ENCODE assay signal across 32 cellular contexts in genomic region chr1:119940697-119941096, GRCh38. TPM values are rescaled to one million over a fixed set of nuclear protein-coding genes. Genes with fewer than 3 reads are reported as not detected.
"Had no signal": no experiment of that assay in that cellular context is flagged by ENCODE, and none has a peak within 500 bp of the region (broad histone marks: within the 10 kb centered on the region; RNA-seq: fewer than 3 reads in every experiment).

No MANE protein-coding gene starts in this region.

- H3K4me1 ChIP-seq: breast epithelium, SJCRH30 had no signal

- H3K4me3 Mint-ChIP-seq: activated CD4-positive, alpha-beta T cell treated with anti-CD3 and anti-CD28 coated beads, Interleukin-2, amount 10 ng/mL, durations not matched to agents 24 days and 14 days; activated CD8-positive, alpha-beta T cell treated with anti-CD3 and anti-CD28 coated beads for 36 hours; activated naive CD4-positive, alpha-beta T cell treated with anti-CD3 and anti-CD28 coated beads, Interleukin-2, amount 10 ng/mL, durations not matched to agents 7 days and 5 days; activated naive CD8-positive, alpha-beta T cell; activated T-cell treated with anti-CD3 and anti-CD28 coated beads, Interleukin-2, amount 50 U/mL, for 4 hours; activated T-helper 1 cell treated with anti-CD3 and anti-CD28 coated beads, Interleukin-12 subunit alpha, Interleukin-12 subunit beta, Interleukin-2, Interleukin-4 antibody, amounts not matched to agents 30 ng/mL and 10 ng/mL and 1 ng/mL, durations not matched to agents 14 hours and 24 hours and 36 hours; T-helper 1 cell treated with Interleukin-12 subunit alpha and Interleukin-12 subunit beta and Interleukin-4 antibody, amounts not matched to agents 30 μg/mL and 1 μg/mL, for 36 hours; T-helper 2 cell treated with Interferon-gamma antibody and Interleukin-4, amounts not matched to agents 5 μg/mL and 100 μg/mL, for 36 hours had no signal

- H3K4me3 ChIP-seq: ascending aorta, breast epithelium, SJCRH30, SK-N-MC had no signal

- H3K27me3 Mint-ChIP-seq: activated CD4-positive, alpha-beta T cell treated with anti-CD3 and anti-CD28 coated beads, Interleukin-2, amount 10 ng/mL, durations not matched to agents 24 days and 14 days; activated CD8-positive, alpha-beta T cell treated with anti-CD3 and anti-CD28 coated beads for 36 hours; activated naive CD4-positive, alpha-beta T cell treated with anti-CD3 and anti-CD28 coated beads, Interleukin-2, amount 10 ng/mL, durations not matched to agents 7 days and 5 days; activated naive CD8-positive, alpha-beta T cell had no signal

- H3K27ac ChIP-seq: ascending aorta, breast epithelium, SJCRH30, SK-N-MC had no signal

- H3K9me3 Mint-ChIP-seq: activated CD4-positive, alpha-beta T cell treated with anti-CD3 and anti-CD28 coated beads, Interleukin-2, amount 10 ng/mL, durations not matched to agents 24 days and 14 days; activated CD8-positive, alpha-beta T cell treated with anti-CD3 and anti-CD28 coated beads for 36 hours; activated naive CD4-positive, alpha-beta T cell treated with anti-CD3 and anti-CD28 coated beads, Interleukin-2, amount 10 ng/mL, durations not matched to agents 7 days and 5 days; activated T-cell treated with anti-CD3 and anti-CD28 coated beads, Interleukin-2, amount 50 U/mL, for 4 hours; activated T-helper 1 cell treated with anti-CD3 and anti-CD28 coated beads, Interleukin-12 subunit alpha, Interleukin-12 subunit beta, Interleukin-2, Interleukin-4 antibody, amounts not matched to agents 30 ng/mL and 10 ng/mL and 1 ng/mL, durations not matched to agents 14 hours and 24 hours and 36 hours; T-helper 1 cell treated with Interleukin-12 subunit alpha and Interleukin-12 subunit beta and Interleukin-4 antibody, amounts not matched to agents 30 μg/mL and 1 μg/mL, for 36 hours; T-helper 2 cell treated with Interferon-gamma antibody and Interleukin-4, amounts not matched to agents 5 μg/mL and 100 μg/mL, for 36 hours had no signal

- H3K9me3 ChIP-seq: ascending aorta, breast epithelium, SJCRH30 had no signal

- H3K27me3 ChIP-seq: ascending aorta, breast epithelium, SJCRH30 had no signal

- H3K27ac Mint-ChIP-seq: activated CD4-positive, alpha-beta T cell treated with anti-CD3 and anti-CD28 coated beads, Interleukin-2, amount 10 ng/mL, durations not matched to agents 24 days and 14 days; activated CD8-positive, alpha-beta T cell treated with anti-CD3 and anti-CD28 coated beads for 36 hours; activated naive CD4-positive, alpha-beta T cell treated with anti-CD3 and anti-CD28 coated beads, Interleukin-2, amount 10 ng/mL, durations not matched to agents 7 days and 5 days; activated naive CD8-positive, alpha-beta T cell; activated T-helper 1 cell treated with anti-CD3 and anti-CD28 coated beads, Interleukin-12 subunit alpha, Interleukin-12 subunit beta, Interleukin-2, Interleukin-4 antibody, amounts not matched to agents 30 ng/mL and 10 ng/mL and 1 ng/mL, durations not matched to agents 14 hours and 24 hours and 36 hours; T-helper 1 cell treated with Interleukin-12 subunit alpha and Interleukin-12 subunit beta and Interleukin-4 antibody, amounts not matched to agents 30 μg/mL and 1 μg/mL, for 36 hours; T-helper 2 cell treated with Interferon-gamma antibody and Interleukin-4, amounts not matched to agents 5 μg/mL and 100 μg/mL, for 36 hours had no signal

- DNase-seq: activated CD4-positive, alpha-beta T cell treated with anti-CD3 and anti-CD28 coated beads, Interleukin-2, amount 50 U/mL, for 4 hours; activated CD8-positive, alpha-beta T cell treated with anti-CD3 and anti-CD28 coated beads for 36 hours; activated effector memory CD4-positive, alpha-beta T cell treated with Interleukin-2 at 50 U/mL for 16 hours; activated naive CD4-positive, alpha-beta T cell treated with anti-CD3 and anti-CD28 coated beads, Interleukin-2, amount 10 ng/mL, durations not matched to agents 7 days and 5 days; activated T-cell treated with anti-CD3 and anti-CD28 coated beads, Interleukin-2, amount 50 U/mL, for 4 hours; KG1; MM.1S; MV-4-11; NCI-H1092 treated with DMSO at 0.1 percent for 48 hours; NCI-H1417; NCI-H146; NCI-H187; NCI-H2029 treated with DMSO at 0.1 percent for 48 hours; NCI-H2107; NCI-H2171; NCI-H510A; NCI-H526; NCI-H748 treated with DMSO at 0.1 percent for 48 hours; SHP77; SJCRH30 had no signal

RNA-seq across cellular contexts. Expression of gene ADAM30, which starts 44.4 kb away (rescaled TPM):
- total RNA-seq: activated CD4-positive, alpha-beta T cell treated with anti-CD3 and anti-CD28 coated beads, Interleukin-2, amount 10 ng/mL, durations not matched to agents 24 days and 14 days; activated CD8-positive, alpha-beta memory T cell treated with anti-CD3 and anti-CD28 coated beads for 36 hours; activated CD8-positive, alpha-beta T cell treated with anti-CD3 and anti-CD28 coated beads for 36 hours; activated T-cell treated with anti-CD3 and anti-CD28 coated beads, Interleukin-2, amount 50 U/mL, for 4 hours; activated T-helper 1 cell treated with anti-CD3 and anti-CD28 coated beads, Interleukin-12 subunit alpha, Interleukin-12 subunit beta, Interleukin-2, Interleukin-4 antibody, amounts not matched to agents 30 ng/mL and 10 ng/mL and 1 ng/mL, durations not matched to agents 14 hours and 24 hours and 36 hours; ascending aorta; breast epithelium; LHCN-M2; RPMI7951; SJCRH30 had no signal
- polyA plus RNA-seq: adipose tissue had no signal
